In the genomic region with DNA sequence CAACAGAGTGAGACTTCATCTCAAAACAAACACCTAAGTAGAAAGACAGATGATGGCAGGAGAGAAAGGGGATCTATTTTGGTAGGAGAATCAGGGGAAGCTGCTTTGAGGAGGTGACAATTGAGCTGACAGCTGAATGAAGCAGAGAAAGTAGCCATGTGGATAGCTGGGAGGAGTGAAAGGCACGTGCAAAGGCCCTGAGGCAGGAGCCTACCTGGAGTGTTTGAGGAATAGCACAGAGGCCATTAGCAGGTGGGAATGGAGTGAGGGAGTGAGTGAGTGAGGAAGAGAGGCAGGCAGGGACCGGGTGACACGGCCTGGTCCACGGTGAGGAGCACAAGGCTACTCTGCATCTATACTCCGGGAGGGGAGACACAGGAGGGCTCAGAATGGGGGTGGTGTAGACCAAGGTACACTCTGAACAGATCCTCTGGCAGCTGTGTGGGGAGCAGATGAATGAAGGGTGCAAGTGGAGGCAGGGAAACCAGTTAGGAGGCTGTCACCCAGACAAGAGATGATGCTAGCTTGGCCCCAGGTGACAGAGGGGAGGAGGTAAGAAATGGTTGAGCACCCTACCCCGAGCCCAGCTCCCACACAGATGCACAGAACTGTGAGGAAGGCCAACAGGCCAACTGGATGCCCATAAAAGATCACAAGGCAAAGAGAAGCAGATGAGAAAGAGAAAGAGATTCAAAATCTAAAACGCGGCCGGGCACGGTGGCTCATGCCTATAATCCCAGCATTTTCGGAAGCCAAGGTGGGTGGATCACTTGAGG, we compare ENCODE assay signal across 15 cellular contexts. TPM values are rescaled to one million over a fixed set of nuclear protein-coding genes. Genes with fewer than 3 reads are reported as not detected.
DNase-seq lines count a peak whose midpoint lies in the region; ATAC-seq and TF ChIP-seq lines count a peak whose summit lies in the region.
"Had no signal": no experiment of that assay in that cellular context is flagged by ENCODE, and none has a peak within 500 bp of the region (broad histone marks: within the 10 kb centered on the region; RNA-seq: fewer than 3 reads in every experiment).

No MANE protein-coding gene starts in this region.

- H3K4me1 ChIP-seq in Karpas-422 (ENCODE audit: low read length) (peaks cover 81% of the 10 kb centered on the region), spleen (peaks cover 39 to 98% (median 78%) of the 10 kb centered on the region in 6 donors), BE2C (no peaks in the 10 kb centered on the region)

- peak overlapping the region; percentile 9 for H3K9ac ChIP-seq in Karpas-422 (ENCODE audit: low read length)

- H3K79me2 ChIP-seq in Karpas-422 (ENCODE audit: low read length): peaks cover 92% of the 10 kb centered on the region

- intact Hi-C loops in spleen (cut with DNase I; ENCODE audit: low total_unique reads): loop anchor here (10.0 kb wide), 1 partner anchor 46 kb away; a partner anchor contains a TSS

- peak overlapping the region; percentile 94 for H3K27ac Mint-ChIP-seq in activated T-cell treated with anti-CD3 and anti-CD28 coated beads, Interleukin-2, amount 50 U/mL, for 24 hours
- peak overlapping the region; percentile 92 for H3K27ac Mint-ChIP-seq in activated naive CD8-positive, alpha-beta T cell treated with anti-CD3 and anti-CD28 coated beads, Interleukin-2, amount 10 ng/mL, durations not matched to agents 7 days and 5 days

- peak overlapping the region; percentile 70 for H3K4me3 Mint-ChIP-seq in activated T-cell treated with anti-CD3 and anti-CD28 coated beads, Interleukin-2, amount 50 U/mL, for 24 hours
- peak overlapping the region; percentile 80 for H3K4me3 Mint-ChIP-seq in activated naive CD8-positive, alpha-beta T cell treated with anti-CD3 and anti-CD28 coated beads, Interleukin-2, amount 10 ng/mL, durations not matched to agents 7 days and 5 days
- H3K4me3 Mint-ChIP-seq: type B pancreatic cell had no signal

- H3K9me3 ChIP-seq in Karpas-422 (ENCODE audit: low read length): no peaks in the 10 kb centered on the region
- H3K9me3 ChIP-seq in spleen: no peaks in the 10 kb centered on the region
- no peaks in the 10 kb centered on the region for H3K9me3 ChIP-seq in BE2C

- no peaks in the 10 kb centered on the region for H3K27me3 Mint-ChIP-seq in activated T-cell treated with anti-CD3 and anti-CD28 coated beads, Interleukin-2, amount 50 U/mL, for 24 hours
- no peaks in the 10 kb centered on the region for H3K27me3 Mint-ChIP-seq in activated naive CD8-positive, alpha-beta T cell treated with anti-CD3 and anti-CD28 coated beads, Interleukin-2, amount 10 ng/mL, durations not matched to agents 7 days and 5 days
- H3K27me3 Mint-ChIP-seq: type B pancreatic cell had no signal

- H2AFZ ChIP-seq in Karpas-422 (ENCODE audit: low read length): no peak overlapping the region

- H3K36me3 Mint-ChIP-seq in activated T-cell treated with anti-CD3 and anti-CD28 coated beads, Interleukin-2, amount 50 U/mL, for 24 hours (ENCODE audit: low read depth): peaks cover 77% of the 10 kb centered on the region
- H3K36me3 Mint-ChIP-seq in activated naive CD8-positive, alpha-beta T cell treated with anti-CD3 and anti-CD28 coated beads, Interleukin-2, amount 10 ng/mL, durations not matched to agents 7 days and 5 days: peaks cover 33% of the 10 kb centered on the region

- TF ChIP-seq CTCF in spleen (IDR thresholded peaks at IDR 0.05 in 8 of 11, conservative IDR thresholded peaks at IDR 0.05 in 3 of 11) (no peak), BE2C (IDR thresholded peaks at IDR 0.05; ENCODE audit: low read depth, low read length) (no peak)

- peak overlapping the region; percentile 57 for H3K4me2 ChIP-seq in Karpas-422 (ENCODE audit: low read depth, low read length, poor library complexity, severe bottlenecking)

- H3K9me2 ChIP-seq in Karpas-422 (replicated peaks; ENCODE audit: insufficient read depth, low read length): no peaks in the 10 kb centered on the region

- peaks cover 93% of the 10 kb centered on the region for H3K4me1 Mint-ChIP-seq in activated T-cell treated with anti-CD3 and anti-CD28 coated beads, Interleukin-2, amount 50 U/mL, for 24 hours (ENCODE audit: low read depth)
- H3K4me1 Mint-ChIP-seq in activated naive CD8-positive, alpha-beta T cell treated with anti-CD3 and anti-CD28 coated beads, Interleukin-2, amount 10 ng/mL, durations not matched to agents 7 days and 5 days: peaks cover 88% of the 10 kb centered on the region

- no peak for DNase-seq in activated T-cell treated with anti-CD3 and anti-CD28 coated beads, Interleukin-2, amount 50 U/mL, for 24 hours
- DNase-seq in activated T-cell treated with anti-CD3 and anti-CD28 coated beads, Interleukin-2, amount 50 U/mL, for 48 hours: no peak
- DNase-seq in Karpas-422 (no peak), spleen (peak; percentile 67), BE2C (no peak), DMS153 (lab: John Stamatoyannopoulos, UW) (no peak)
- no peak for DNase-seq in activated naive CD8-positive, alpha-beta T cell treated with anti-CD3 and anti-CD28 coated beads, Interleukin-2, amount 10 ng/mL, durations not matched to agents 7 days and 5 days
- DNase-seq: activated gamma-delta T cell; HCEC 1CT; midbrain; NCI-H1092; NCI-H2171 treated with DMSO at 0.1 percent for 48 hours; stimulated activated CD4-positive, alpha-beta T cell treated with anti-CD3 and anti-CD28 coated beads, Interleukin-4, amount 100 ng/mL, for 24 hours had no signal

- POLR2A ChIA-PET in activated naive CD8-positive, alpha-beta T cell treated with anti-CD3 and anti-CD28 coated beads, Interleukin-2, amount 10 ng/mL, durations not matched to agents 7 days and 5 days (lab: Charles Lee): interaction anchor here (2.3 to 4.5 kb wide), 2 partner anchors 18 to 43 kb away, joined by 13 to 31 read pairs; a partner anchor contains a TSS

- H4K20me1 ChIP-seq in Karpas-422 (ENCODE audit: insufficient read depth, low read depth, low read length): no peaks in the 10 kb centered on the region

- no peak for TF ChIP-seq POLR2A in spleen (IDR thresholded peaks at IDR 0.05)

- ATAC-seq in activated naive CD8-positive, alpha-beta T cell treated with anti-CD3 and anti-CD28 coated beads, Interleukin-2, amount 10 ng/mL, durations not matched to agents 7 days and 5 days (ENCODE audit: low read depth): no peak
- ATAC-seq in SK-N-SH treated with all-trans-retinoic acid at 6 μM for 48 hours: no peak

- H3K27ac ChIP-seq in Karpas-422 (ENCODE audit: low read length) (peak overlapping the region; percentile 97), spleen (peak overlapping the region; percentile 46 to 74 (median 67))

- H3K4me3 ChIP-seq in Karpas-422 (ENCODE audit: low read length): no peak overlapping the region
- no peak overlapping the region for H3K4me3 ChIP-seq in spleen
- no peak overlapping the region for H3K4me3 ChIP-seq in BE2C (ENCODE audit: low read depth, low read length)

- H3K36me3 ChIP-seq in Karpas-422 (ENCODE audit: insufficient read depth, low read length): peaks cover 23% of the 10 kb centered on the region
- peaks cover 0 to 6% (median 0%) of the 10 kb centered on the region in 6 donors for H3K36me3 ChIP-seq in spleen
- H3K36me3 ChIP-seq in BE2C: no peaks in the 10 kb centered on the region

- H3K9me3 Mint-ChIP-seq in activated T-cell treated with anti-CD3 and anti-CD28 coated beads, Interleukin-2, amount 50 U/mL, for 24 hours: peaks cover 4% of the 10 kb centered on the region
- H3K9me3 Mint-ChIP-seq in activated naive CD8-positive, alpha-beta T cell treated with anti-CD3 and anti-CD28 coated beads, Interleukin-2, amount 10 ng/mL, durations not matched to agents 7 days and 5 days: no peaks in the 10 kb centered on the region
- H3K9me3 Mint-ChIP-seq: type B pancreatic cell had no signal

- H3K27me3 ChIP-seq in Karpas-422 (ENCODE audit: low read length) (no peaks in the 10 kb centered on the region), spleen (replicated peaks in 1 of 7) (no peaks in the 10 kb centered on the region), BE2C (peaks cover 8% of the 10 kb centered on the region; the same call in 1 of the 2 replicates)

- WGBS in spleen, 5 donors: 90 to 96% (median 92%) methylated on average over 11 of the region's 11 CpGs

TF ChIP-seq in SK-N-SH treated with all-trans-retinoic acid at 6 μM for 48 hours, 23 proteins besides CTCF, POLR2A, EP300 and RAD21:
- no peak for TF ChIP-seq ZFP30 (CRISPR knock-in tag; IDR thresholded peaks at IDR 0.05)

RNA-seq across cellular contexts. Expression of a gene that starts 43.6 kb away (rescaled TPM):
- total RNA-seq in Karpas-422 (2014; rRNA removed; shearing (Covaris generic); ENCODE audit: low replicate concordance): 22.5 and 32.3 TPM in 2 replicates
- 10 to 100 TPM; 58.9 to 62.3 TPM for total RNA-seq in activated naive CD8-positive, alpha-beta T cell treated with anti-CD3 and anti-CD28 coated beads, Interleukin-2, amount 10 ng/mL, durations not matched to agents 7 days and 5 days
- total RNA-seq in spleen: 10 to 100 TPM; 28.0 to 42.9 (median 38.7) TPM
- polyA plus RNA-seq in spleen: 1 to 10 TPM; 6.5 to 9.1 (median 6.8) TPM
- polyA plus RNA-seq in BE2C (2012; ENCODE audit: insufficient read depth, insufficient read length, low read depth): not detected
